ENCODE assay signal across 8 cellular contexts in genomic region chr3:194769020-194769643, GRCh38.
DNase-seq lines count a peak whose midpoint lies in the region; ATAC-seq and TF ChIP-seq lines count a peak whose summit lies in the region.

No MANE protein-coding gene starts in this region.

- TF ChIP-seq POLR2A in tibial nerve (IDR thresholded peaks at IDR 0.05), result no peak

- H3K27me3 Mint-ChIP-seq in activated naive CD8-positive, alpha-beta T cell treated with anti-CD3 and anti-CD28 coated beads for 36 hours, result peaks cover 8% of the 10 kb centered on the region

- POLR2A ChIA-PET in HEK293T (lab: Yijun Ruan, JAX), result interaction anchor here (0.5 to 1.3 kb wide), 13 partner anchors 9 to 249 kb away, joined by 3 to 7 read pairs (median 3); no protein-coding TSS in a partner anchor

- H3K4me3 ChIP-seq in cardiac muscle cell (peak overlapping the region; percentile 10), parathyroid adenoma (ENCODE audit: low read depth, low read length) (peak overlapping the region; percentile 42), tibial nerve (peak overlapping the region; percentile 16 to 49 (median 34))

- peak overlapping the region; percentile 78 for H3K4me3 Mint-ChIP-seq in activated naive CD8-positive, alpha-beta T cell treated with anti-CD3 and anti-CD28 coated beads for 36 hours

- H3K4me1 ChIP-seq in cardiac muscle cell (ENCODE audit: low read depth) (no peaks in the 10 kb centered on the region), parathyroid adenoma (peaks cover 3% of the 10 kb centered on the region), tibial nerve (peaks cover 0 to 53% (median 6%) of the 10 kb centered on the region in 4 donors)

- ATAC-seq in SK-N-SH treated with all-trans-retinoic acid at 6 μM for 48 hours, result peak; percentile 97

- H3K4me2 ChIP-seq in parathyroid adenoma (ENCODE audit: low read length), result peak overlapping the region; percentile 57

- CTCF ChIA-PET in HEK293T (lab: Yijun Ruan, JAX), result no interaction called here

- H3K9ac ChIP-seq in parathyroid adenoma, result no peak overlapping the region

- no peaks in the 10 kb centered on the region for H3K36me3 ChIP-seq in cardiac muscle cell
- no peaks in the 10 kb centered on the region for H3K36me3 ChIP-seq in parathyroid adenoma (ENCODE audit: control insufficient read depth, insufficient read depth, low read length)
- H3K36me3 ChIP-seq in tibial nerve, result no peaks in the 10 kb centered on the region

- H2AFZ ChIP-seq in parathyroid adenoma, result peak overlapping the region; percentile 91

- H3K27me3 ChIP-seq in cardiac muscle cell (no peaks in the 10 kb centered on the region), parathyroid adenoma (ENCODE audit: control insufficient read depth, insufficient read depth, low read length) (no peaks in the 10 kb centered on the region), tibial nerve (no peaks in the 10 kb centered on the region)

- 2 to 3% methylated on average over 16 of the region's 16 CpGs for WGBS in tibial nerve, 2 donors

- peak; percentile 44 for DNase-seq in GM04503 (ENCODE audit: low read depth)
- DNase-seq in HEK293T (ENCODE audit: extremely low spot score), result peak; percentile 89
- peak; percentile 99 for DNase-seq in NAMALWA (ENCODE audit: low spot score)
- DNase-seq in activated naive CD8-positive, alpha-beta T cell treated with anti-CD3 and anti-CD28 coated beads for 36 hours, result peak; percentile 81
- peak; percentile 97 to 98 for DNase-seq in cardiac muscle cell (ENCODE audit: low read depth in 1 of 2, low spot score in 1 of 2)
- DNase-seq in tibial nerve (ENCODE audit: low spot score in 2 of 2), result peak; percentile 87

- H3K27ac ChIP-seq in cardiac muscle cell, result no peak overlapping the region
- H3K27ac ChIP-seq in parathyroid adenoma, result peak overlapping the region; percentile 26
- peak overlapping the region in 3 of 4 donors; percentile 30 to 64 (median 56) for H3K27ac ChIP-seq in tibial nerve

- no peaks in the 10 kb centered on the region for H3K36me3 Mint-ChIP-seq in activated naive CD8-positive, alpha-beta T cell treated with anti-CD3 and anti-CD28 coated beads for 36 hours

- H3K79me2 ChIP-seq in parathyroid adenoma, result no peaks in the 10 kb centered on the region

- peak in 1 of 2 donors; percentile 30 for TF ChIP-seq EP300 in tibial nerve (IDR thresholded peaks at IDR 0.05)

- H3K4me1 Mint-ChIP-seq in activated naive CD8-positive, alpha-beta T cell treated with anti-CD3 and anti-CD28 coated beads for 36 hours, result peaks cover 17% of the 10 kb centered on the region

- H3K9me3 Mint-ChIP-seq in activated naive CD8-positive, alpha-beta T cell treated with anti-CD3 and anti-CD28 coated beads for 36 hours, result no peaks in the 10 kb centered on the region

- TF ChIP-seq CTCF in cardiac muscle cell (IDR thresholded peaks at IDR 0.05; ENCODE audit: low read depth, low read length) (no peak), parathyroid adenoma (IDR thresholded peaks at IDR 0.05) (no peak), tibial nerve (IDR thresholded peaks at IDR 0.05) (peak in 1 of 5 experiments; percentile 7)

- peak overlapping the region; percentile 87 for H3K27ac Mint-ChIP-seq in activated naive CD8-positive, alpha-beta T cell treated with anti-CD3 and anti-CD28 coated beads for 36 hours

- H3K9me3 ChIP-seq in cardiac muscle cell (ENCODE audit: low read depth) (no peaks in the 10 kb centered on the region), parathyroid adenoma (ENCODE audit: control insufficient read depth, low read length) (no peaks in the 10 kb centered on the region), tibial nerve (no peaks in the 10 kb centered on the region)

TF ChIP-seq in HEK293T, 16 proteins besides CTCF, POLR2A, EP300 and RAD21:
- TF ChIP-seq PKNOX1 (IDR thresholded peaks at IDR 0.05) (peak; percentile 98), ARNT (IDR thresholded peaks at IDR 0.05) (no peak), FOXM1 (IDR thresholded peaks at IDR 0.05; ENCODE audit: borderline replicate concordance) (no peak), HDGF (IDR thresholded peaks at IDR 0.05; ENCODE audit: borderline replicate concordance) (no peak), BHLHE40 (IDR thresholded peaks at IDR 0.05; ENCODE audit: borderline replicate concordance) (no peak), SP1 (IDR thresholded peaks at IDR 0.05) (0 out of 2 replicates have a peak, but pooled peaks have one; percentile 23), ELF4 (IDR thresholded peaks at IDR 0.05) (no peak), NFRKB (IDR thresholded peaks at IDR 0.05) (no peak), ZNF384 (IDR thresholded peaks at IDR 0.05) (no peak), SUZ12 (IDR thresholded peaks at IDR 0.05) (no peak), LEF1 (IDR thresholded peaks at IDR 0.05; ENCODE audit: borderline replicate concordance) (no peak), TARDBP (IDR thresholded peaks at IDR 0.05) (no peak), CTBP1 (IDR thresholded peaks at IDR 0.05; ENCODE audit: borderline replicate concordance) (no peak), FOXA1 (IDR thresholded peaks at IDR 0.05) (no peak), L3MBTL2 (conservative IDR thresholded peaks at IDR 0.05) (peak; percentile 63), FOXK2 (IDR thresholded peaks at IDR 0.05) (no peak)
TF ChIP-seq in HEK293T: peak in this region for 3.

TF ChIP-seq in SK-N-SH treated with all-trans-retinoic acid at 6 μM for 48 hours, 23 proteins besides CTCF, POLR2A, EP300 and RAD21 (continues in another document):
- TF ChIP-seq ESRRG (CRISPR knock-in tag; IDR thresholded peaks at IDR 0.05) (no peak), PPARA (CRISPR knock-in tag; IDR thresholded peaks at IDR 0.05; ENCODE audit: borderline replicate concordance) (no peak), TCF4 (CRISPR knock-in tag; IDR thresholded peaks at IDR 0.05; ENCODE audit: borderline replicate concordance) (no peak), CREB5 (CRISPR knock-in tag; IDR thresholded peaks at IDR 0.05; ENCODE audit: low read depth) (no peak), POU6F1 (CRISPR knock-in tag; IDR thresholded peaks at IDR 0.05; ENCODE audit: borderline replicate concordance, low read depth) (no peak), GLIS3 (CRISPR knock-in tag; IDR thresholded peaks at IDR 0.05) (no peak), ZNF8 (CRISPR knock-in tag; IDR thresholded peaks at IDR 0.05) (no peak), ZFP30 (CRISPR knock-in tag; IDR thresholded peaks at IDR 0.05) (no peak), RARB (CRISPR knock-in tag; IDR thresholded peaks at IDR 0.05) (no peak), TOX (CRISPR knock-in tag; IDR thresholded peaks at IDR 0.05; ENCODE audit: borderline replicate concordance) (no peak), OSR1 (CRISPR knock-in tag; IDR thresholded peaks at IDR 0.05) (no peak), TSHZ2 (CRISPR knock-in tag; IDR thresholded peaks at IDR 0.05) (no peak)

Comparison
In these comparisons a context has a peak if more than half of its experiments do, and no peak if none do; other contexts are left out.
1. DNase-seq: peak in every context shown above with its lines; median percentile 99 in NAMALWA; 98 in cardiac muscle cell; 89 in HEK293T; 87 in tibial nerve; 81 in activated naive CD8-positive, alpha-beta T cell treated with anti-CD3 and anti-CD28 coated beads for 36 hours; 44 in GM04503.